27 cellular contexts compared by ENCODE assay signal in genomic region chr12:125540580-125541204, GRCh38.
"Had no signal": no experiment of that assay in that cellular context is flagged by ENCODE, and none has a peak within 500 bp of the region (broad histone marks: within the 10 kb centered on the region; RNA-seq: fewer than 3 reads in every experiment).

No MANE protein-coding gene starts in this region.

- H3K27me3 Mint-ChIP-seq: activated B cell treated with CpG ODN at 0.5 μM for 24 hours; activated CD4-positive, alpha-beta T cell treated with anti-CD3 and anti-CD28 coated beads, Interleukin-2, amount 10 ng/mL, durations not matched to agents 24 days and 14 days; activated CD8-positive, alpha-beta memory T cell treated with anti-CD3 and anti-CD28 coated beads, Interleukin-2, amount 10 ng/mL, durations not matched to agents 7 days and 5 days; activated T-cell treated with anti-CD3 and anti-CD28 coated beads, Interleukin-2, amount 50 U/mL, for 24 hours had no signal

- H3K9me3 Mint-ChIP-seq: activated CD4-positive, alpha-beta T cell treated with anti-CD3 and anti-CD28 coated beads, Interleukin-2, amount 10 ng/mL, durations not matched to agents 24 days and 14 days; activated naive CD4-positive, alpha-beta T cell treated with anti-CD3 and anti-CD28 coated beads, Interleukin-2, amount 50 U/mL, for 24 hours; activated T-cell treated with anti-CD3 and anti-CD28 coated beads, Interleukin-2, amount 50 U/mL, for 24 hours; activated T-helper 1 cell treated with anti-CD3 and anti-CD28 coated beads, Interleukin-12 subunit alpha, Interleukin-12 subunit beta, Interleukin-2, Interleukin-4 antibody, amounts not matched to agents 30 ng/mL and 10 ng/mL and 1 ng/mL, durations not matched to agents 14 hours and 24 hours and 36 hours had no signal

- H3K36me3 Mint-ChIP-seq: activated CD8-positive, alpha-beta memory T cell treated with anti-CD3 and anti-CD28 coated beads, Interleukin-2, amount 10 ng/mL, durations not matched to agents 7 days and 5 days; activated naive CD4-positive, alpha-beta T cell treated with anti-CD3 and anti-CD28 coated beads, Interleukin-2, amount 50 U/mL, for 24 hours; T-cell had no signal

- H3K4me3 Mint-ChIP-seq: activated B cell treated with CpG ODN at 0.5 μM for 24 hours; activated CD4-positive, alpha-beta T cell treated with anti-CD3 and anti-CD28 coated beads, Interleukin-2, amount 10 ng/mL, durations not matched to agents 24 days and 14 days; activated CD8-positive, alpha-beta memory T cell treated with anti-CD3 and anti-CD28 coated beads, Interleukin-2, amount 10 ng/mL, durations not matched to agents 7 days and 5 days; activated naive CD4-positive, alpha-beta T cell treated with anti-CD3 and anti-CD28 coated beads, Interleukin-2, amount 50 U/mL, for 24 hours; activated T-cell treated with anti-CD3 and anti-CD28 coated beads, Interleukin-2, amount 50 U/mL, for 24 hours; activated T-helper 1 cell treated with anti-CD3 and anti-CD28 coated beads, Interleukin-12 subunit alpha, Interleukin-12 subunit beta, Interleukin-2, Interleukin-4 antibody, amounts not matched to agents 30 ng/mL and 10 ng/mL and 1 ng/mL, durations not matched to agents 14 hours and 24 hours and 36 hours; T-cell had no signal

- H3K4me3 ChIP-seq: breast epithelium, PC-9, SK-N-MC had no signal

- H3K4me1 Mint-ChIP-seq: activated B cell treated with CpG ODN at 0.5 μM for 24 hours; activated CD4-positive, alpha-beta T cell treated with anti-CD3 and anti-CD28 coated beads, Interleukin-2, amount 10 ng/mL, durations not matched to agents 24 days and 14 days; activated CD8-positive, alpha-beta memory T cell treated with anti-CD3 and anti-CD28 coated beads, Interleukin-2, amount 10 ng/mL, durations not matched to agents 7 days and 5 days; activated naive CD4-positive, alpha-beta T cell treated with anti-CD3 and anti-CD28 coated beads, Interleukin-2, amount 50 U/mL, for 24 hours; T-cell had no signal

- ATAC-seq: activated CD8-positive, alpha-beta memory T cell treated with anti-CD3 and anti-CD28 coated beads, Interleukin-2, amount 10 ng/mL, durations not matched to agents 7 days and 5 days; Right ventricle myocardium inferior; T-cell had no signal

- DNase-seq: activated B cell treated with CpG ODN at 0.5 μM for 24 hours; activated CD4-positive, alpha-beta T cell treated with anti-CD3 and anti-CD28 coated beads for 1 hour; activated CD4-positive, alpha-beta T cell treated with anti-CD3 and anti-CD28 coated beads, Interleukin-2, amount 10 ng/mL, durations not matched to agents 24 days and 14 days; activated CD4-positive, alpha-beta T cell treated with anti-CD3 and anti-CD28 coated beads, Interleukin-2, amount 50 U/mL, for 48 hours; activated CD8-positive, alpha-beta memory T cell treated with anti-CD3 and anti-CD28 coated beads, Interleukin-2, amount 10 ng/mL, durations not matched to agents 7 days and 5 days; activated effector memory CD4-positive, alpha-beta T cell treated with Interleukin-2 at 50 U/mL for 16 hours; activated naive CD4-positive, alpha-beta T cell; activated T-cell treated with anti-CD3 and anti-CD28 coated beads, Interleukin-2, amount 50 U/mL, for 24 hours; aorta; caudate nucleus; MV-4-11; NCI-H1092 treated with DMSO at 0.1 percent for 48 hours; NCI-H1417 treated with DMSO at 0.1 percent for 48 hours; NCI-H1694; NCI-H2029 treated with DMSO at 0.1 percent for 48 hours; NCI-H345; NCI-H510A; NCI-H526 treated with DMSO at 0.1 percent for 48 hours; PC-9; T-cell; T-helper 2 cell; T1000 had no signal

- H3K27ac Mint-ChIP-seq: activated B cell treated with CpG ODN at 0.5 μM for 24 hours; activated CD4-positive, alpha-beta T cell treated with anti-CD3 and anti-CD28 coated beads, Interleukin-2, amount 10 ng/mL, durations not matched to agents 24 days and 14 days; activated CD8-positive, alpha-beta memory T cell treated with anti-CD3 and anti-CD28 coated beads, Interleukin-2, amount 10 ng/mL, durations not matched to agents 7 days and 5 days; activated naive CD4-positive, alpha-beta T cell treated with anti-CD3 and anti-CD28 coated beads, Interleukin-2, amount 50 U/mL, for 24 hours; activated T-cell treated with anti-CD3 and anti-CD28 coated beads, Interleukin-2, amount 50 U/mL, for 24 hours; activated T-helper 1 cell treated with anti-CD3 and anti-CD28 coated beads, Interleukin-12 subunit alpha, Interleukin-12 subunit beta, Interleukin-2, Interleukin-4 antibody, amounts not matched to agents 30 ng/mL and 10 ng/mL and 1 ng/mL, durations not matched to agents 14 hours and 24 hours and 36 hours; T-cell had no signal
